In genomic region chr17:16215965-16216316, GRCh38 we compare ENCODE assay signal across 2 cellular contexts.
TF ChIP-seq lines count a peak whose summit lies in the region.

No MANE protein-coding gene starts in this region.

TF ChIP-seq in HCT116, 20 proteins besides CTCF, POLR2A, EP300 and RAD21:
- TF ChIP-seq ZNF274 (IDR thresholded peaks at IDR 0.05; ENCODE audit: low read depth, low read length) (no peak), ZFX (IDR thresholded peaks at IDR 0.05) (no peak; the same call in 1 of the 2 replicates), CBX3 (IDR thresholded peaks at IDR 0.05; ENCODE audit: low read depth) (no peak), EGR1 (IDR thresholded peaks at IDR 0.05; ENCODE audit: low read depth) (no peak), REST (IDR thresholded peaks at IDR 0.05; ENCODE audit: low read depth) (no peak), CEBPB (IDR thresholded peaks at IDR 0.05; ENCODE audit: low read depth) (no peak), SRF (IDR thresholded peaks at IDR 0.05; ENCODE audit: low read depth) (no peak), ZBTB33 (IDR thresholded peaks at IDR 0.05; ENCODE audit: extremely low read depth, insufficient replicate concordance, low read length) (no peak)
- TF ChIP-seq, protein P1, sequence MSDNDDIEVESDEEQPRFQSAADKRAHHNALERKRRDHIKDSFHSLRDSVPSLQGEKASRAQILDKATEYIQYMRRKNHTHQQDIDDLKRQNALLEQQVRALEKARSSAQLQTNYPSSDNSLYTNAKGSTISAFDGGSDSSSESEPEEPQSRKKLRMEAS (IDR thresholded peaks at IDR 0.05) = no peak

TF ChIP-seq in H1, 55 proteins besides CTCF, POLR2A, EP300 and RAD21:
- TF ChIP-seq SIRT6 (IDR thresholded peaks at IDR 0.05; ENCODE audit: low read length) (no peak), BCL11A (IDR thresholded peaks at IDR 0.05; ENCODE audit: low read depth in 2 of 2, low read length in 2 of 2) (no peak), TBP (IDR thresholded peaks at IDR 0.05; ENCODE audit: low read depth, low read length) (0 out of 2 replicates have a peak, but pooled peaks have one; percentile 3), SP1 (IDR thresholded peaks at IDR 0.05; ENCODE audit: low read depth, low read length) (no peak), POLR2AphosphoS5 (IDR thresholded peaks at IDR 0.05; ENCODE audit: low read depth, low read length) (no peak), HDAC6 (IDR thresholded peaks at IDR 0.05; ENCODE audit: low read depth, low read length) (no peak), CTBP2 (IDR thresholded peaks at IDR 0.05; ENCODE audit: borderline replicate concordance, insufficient read depth, insufficient read length, low read length) (no peak), KDM1A (IDR thresholded peaks at IDR 0.05; ENCODE audit: borderline replicate concordance, low read length) (no peak), PHF8 (conservative IDR thresholded peaks at IDR 0.05; ENCODE audit: low read depth, low read length) (no peak), GTF2F1 (IDR thresholded peaks at IDR 0.05; ENCODE audit: borderline replicate concordance, low read depth, low read length) (no peak), CREB1 (IDR thresholded peaks at IDR 0.05) (0 out of 2 replicates have a peak, but pooled peaks have one; percentile 21), CHD7 (IDR thresholded peaks at IDR 0.05; ENCODE audit: insufficient replicate concordance, low read length) (no peak), USF2 (IDR thresholded peaks at IDR 0.05; ENCODE audit: low read length) (no peak), HDAC2 (IDR thresholded peaks at IDR 0.05; ENCODE audit: borderline replicate concordance in 1 of 2, low read depth in 2 of 2, low read length in 2 of 2) (no peak), SIN3A (conservative IDR thresholded peaks at IDR 0.05 in 1 of 2, IDR thresholded peaks at IDR 0.05 in 1 of 2; ENCODE audit: low read depth in 1 of 2, low read length in 2 of 2) (no peak)
TF ChIP-seq in H1: peak in this region for 2.
